ENCODE assay signal across 2 cellular contexts in genomic region chr22:25900880-25901279, GRCh38.
TF ChIP-seq lines count a peak whose summit lies in the region.

No MANE protein-coding gene starts in this region.

TF ChIP-seq in GM23338, 12 proteins besides CTCF, POLR2A, EP300 and RAD21 (continued from another document):
- TF ChIP-seq, protein P1, sequence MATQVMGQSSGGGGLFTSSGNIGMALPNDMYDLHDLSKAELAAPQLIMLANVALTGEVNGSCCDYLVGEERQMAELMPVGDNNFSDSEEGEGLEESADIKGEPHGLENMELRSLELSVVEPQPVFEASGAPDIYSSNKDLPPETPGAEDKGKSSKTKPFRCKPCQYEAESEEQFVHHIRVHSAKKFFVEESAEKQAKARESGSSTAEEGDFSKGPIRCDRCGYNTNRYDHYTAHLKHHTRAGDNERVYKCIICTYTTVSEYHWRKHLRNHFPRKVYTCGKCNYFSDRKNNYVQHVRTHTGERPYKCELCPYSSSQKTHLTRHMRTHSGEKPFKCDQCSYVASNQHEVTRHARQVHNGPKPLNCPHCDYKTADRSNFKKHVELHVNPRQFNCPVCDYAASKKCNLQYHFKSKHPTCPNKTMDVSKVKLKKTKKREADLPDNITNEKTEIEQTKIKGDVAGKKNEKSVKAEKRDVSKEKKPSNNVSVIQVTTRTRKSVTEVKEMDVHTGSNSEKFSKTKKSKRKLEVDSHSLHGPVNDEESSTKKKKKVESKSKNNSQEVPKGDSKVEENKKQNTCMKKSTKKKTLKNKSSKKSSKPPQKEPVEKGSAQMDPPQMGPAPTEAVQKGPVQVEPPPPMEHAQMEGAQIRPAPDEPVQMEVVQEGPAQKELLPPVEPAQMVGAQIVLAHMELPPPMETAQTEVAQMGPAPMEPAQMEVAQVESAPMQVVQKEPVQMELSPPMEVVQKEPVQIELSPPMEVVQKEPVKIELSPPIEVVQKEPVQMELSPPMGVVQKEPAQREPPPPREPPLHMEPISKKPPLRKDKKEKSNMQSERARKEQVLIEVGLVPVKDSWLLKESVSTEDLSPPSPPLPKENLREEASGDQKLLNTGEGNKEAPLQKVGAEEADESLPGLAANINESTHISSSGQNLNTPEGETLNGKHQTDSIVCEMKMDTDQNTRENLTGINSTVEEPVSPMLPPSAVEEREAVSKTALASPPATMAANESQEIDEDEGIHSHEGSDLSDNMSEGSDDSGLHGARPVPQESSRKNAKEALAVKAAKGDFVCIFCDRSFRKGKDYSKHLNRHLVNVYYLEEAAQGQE (IDR thresholded peaks at IDR 0.05; ENCODE audit: unreplicated experiment), result no peak
- TF ChIP-seq ETS1 (IDR thresholded peaks at IDR 0.05), result no peak
- TF ChIP-seq, protein P2, sequence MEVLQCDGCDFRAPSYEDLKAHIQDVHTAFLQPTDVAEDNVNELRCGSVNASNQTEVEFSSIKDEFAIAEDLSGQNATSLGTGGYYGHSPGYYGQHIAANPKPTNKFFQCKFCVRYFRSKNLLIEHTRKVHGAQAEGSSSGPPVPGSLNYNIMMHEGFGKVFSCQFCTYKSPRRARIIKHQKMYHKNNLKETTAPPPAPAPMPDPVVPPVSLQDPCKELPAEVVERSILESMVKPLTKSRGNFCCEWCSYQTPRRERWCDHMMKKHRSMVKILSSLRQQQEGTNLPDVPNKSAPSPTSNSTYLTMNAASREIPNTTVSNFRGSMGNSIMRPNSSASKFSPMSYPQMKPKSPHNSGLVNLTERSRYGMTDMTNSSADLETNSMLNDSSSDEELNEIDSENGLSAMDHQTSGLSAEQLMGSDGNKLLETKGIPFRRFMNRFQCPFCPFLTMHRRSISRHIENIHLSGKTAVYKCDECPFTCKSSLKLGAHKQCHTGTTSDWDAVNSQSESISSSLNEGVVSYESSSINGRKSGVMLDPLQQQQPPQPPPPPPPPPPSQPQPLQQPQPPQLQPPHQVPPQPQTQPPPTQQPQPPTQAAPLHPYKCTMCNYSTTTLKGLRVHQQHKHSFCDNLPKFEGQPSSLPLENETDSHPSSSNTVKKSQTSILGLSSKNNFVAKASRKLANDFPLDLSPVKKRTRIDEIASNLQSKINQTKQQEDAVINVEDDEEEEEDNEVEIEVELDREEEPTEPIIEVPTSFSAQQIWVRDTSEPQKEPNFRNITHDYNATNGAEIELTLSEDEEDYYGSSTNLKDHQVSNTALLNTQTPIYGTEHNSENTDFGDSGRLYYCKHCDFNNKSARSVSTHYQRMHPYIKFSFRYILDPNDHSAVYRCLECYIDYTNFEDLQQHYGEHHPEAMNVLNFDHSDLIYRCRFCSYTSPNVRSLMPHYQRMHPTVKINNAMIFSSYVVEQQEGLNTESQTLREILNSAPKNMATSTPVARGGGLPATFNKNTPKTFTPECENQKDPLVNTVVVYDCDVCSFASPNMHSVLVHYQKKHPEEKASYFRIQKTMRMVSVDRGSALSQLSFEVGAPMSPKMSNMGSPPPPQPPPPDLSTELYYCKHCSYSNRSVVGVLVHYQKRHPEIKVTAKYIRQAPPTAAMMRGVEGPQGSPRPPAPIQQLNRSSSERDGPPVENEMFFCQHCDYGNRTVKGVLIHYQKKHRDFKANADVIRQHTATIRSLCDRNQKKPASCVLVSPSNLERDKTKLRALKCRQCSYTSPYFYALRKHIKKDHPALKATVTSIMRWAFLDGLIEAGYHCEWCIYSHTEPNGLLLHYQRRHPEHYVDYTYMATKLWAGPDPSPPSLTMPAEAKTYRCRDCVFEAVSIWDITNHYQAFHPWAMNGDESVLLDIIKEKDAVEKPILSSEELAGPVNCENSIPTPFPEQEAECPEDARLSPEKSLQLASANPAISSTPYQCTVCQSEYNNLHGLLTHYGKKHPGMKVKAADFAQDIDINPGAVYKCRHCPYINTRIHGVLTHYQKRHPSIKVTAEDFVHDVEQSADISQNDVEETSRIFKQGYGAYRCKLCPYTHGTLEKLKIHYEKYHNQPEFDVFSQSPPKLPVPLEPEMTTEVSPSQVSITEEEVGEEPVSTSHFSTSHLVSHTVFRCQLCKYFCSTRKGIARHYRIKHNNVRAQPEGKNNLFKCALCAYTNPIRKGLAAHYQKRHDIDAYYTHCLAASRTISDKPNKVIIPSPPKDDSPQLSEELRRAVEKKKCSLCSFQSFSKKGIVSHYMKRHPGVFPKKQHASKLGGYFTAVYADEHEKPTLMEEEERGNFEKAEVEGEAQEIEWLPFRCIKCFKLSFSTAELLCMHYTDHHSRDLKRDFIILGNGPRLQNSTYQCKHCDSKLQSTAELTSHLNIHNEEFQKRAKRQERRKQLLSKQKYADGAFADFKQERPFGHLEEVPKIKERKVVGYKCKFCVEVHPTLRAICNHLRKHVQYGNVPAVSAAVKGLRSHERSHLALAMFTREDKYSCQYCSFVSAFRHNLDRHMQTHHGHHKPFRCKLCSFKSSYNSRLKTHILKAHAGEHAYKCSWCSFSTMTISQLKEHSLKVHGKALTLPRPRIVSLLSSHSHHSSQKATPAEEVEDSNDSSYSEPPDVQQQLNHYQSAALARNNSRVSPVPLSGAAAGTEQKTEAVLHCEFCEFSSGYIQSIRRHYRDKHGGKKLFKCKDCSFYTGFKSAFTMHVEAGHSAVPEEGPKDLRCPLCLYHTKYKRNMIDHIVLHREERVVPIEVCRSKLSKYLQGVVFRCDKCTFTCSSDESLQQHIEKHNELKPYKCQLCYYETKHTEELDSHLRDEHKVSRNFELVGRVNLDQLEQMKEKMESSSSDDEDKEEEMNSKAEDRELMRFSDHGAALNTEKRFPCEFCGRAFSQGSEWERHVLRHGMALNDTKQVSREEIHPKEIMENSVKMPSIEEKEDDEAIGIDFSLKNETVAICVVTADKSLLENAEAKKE (CRISPR knock-in tag; IDR thresholded peaks at IDR 0.05), result no peak

TF ChIP-seq in SK-N-SH, 30 proteins besides CTCF, POLR2A, EP300 and RAD21 (continued from another document):
- TF ChIP-seq RCOR1 (IDR thresholded peaks at IDR 0.05; ENCODE audit: low read length) (no peak), FOXM1 (IDR thresholded peaks at IDR 0.05; ENCODE audit: low read depth) (no peak)
